Comparison of ENCODE assay signal across 10 cellular contexts in the genomic region with DNA sequence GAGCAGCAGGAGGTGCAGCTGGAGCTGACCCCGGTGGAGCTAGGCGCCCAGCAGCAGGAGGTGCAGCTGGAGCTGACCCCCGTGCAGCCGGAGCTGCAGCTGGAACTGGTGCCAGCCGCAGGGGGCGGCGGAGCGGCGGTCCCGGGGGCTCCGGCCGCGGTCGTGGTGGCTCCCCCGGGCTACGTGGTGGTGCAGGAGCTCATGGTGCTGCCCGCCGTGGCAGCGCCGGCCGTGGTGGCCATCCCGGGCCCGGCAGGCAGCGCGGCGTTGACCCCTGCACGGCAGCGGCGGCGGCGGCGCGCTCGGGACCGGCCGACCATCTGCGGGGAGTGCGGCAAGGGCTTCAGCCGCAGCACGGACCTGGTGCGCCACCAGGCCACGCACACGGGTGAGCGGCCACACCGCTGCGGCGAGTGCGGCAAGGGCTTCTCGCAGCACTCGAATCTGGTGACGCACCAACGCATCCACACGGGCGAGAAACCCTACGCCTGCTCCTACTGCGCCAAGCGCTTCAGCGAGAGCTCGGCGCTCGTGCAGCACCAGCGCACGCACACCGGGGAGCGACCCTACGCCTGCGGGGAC. TPM values are rescaled to one million over a fixed set of nuclear protein-coding genes. Genes with fewer than 3 reads are reported as not detected.
"Had no signal": no experiment of that assay in that cellular context is flagged by ENCODE, and none has a peak within 500 bp of the region (broad histone marks: within the 10 kb centered on the region; RNA-seq: fewer than 3 reads in every experiment).

No MANE protein-coding gene starts in this region.

- ATAC-seq: HCT116, K562 had no signal

- H3K9me3 Mint-ChIP-seq: HFFc6 had no signal

- H3K9me3 ChIP-seq: HAP-1 had no signal

- H3K4me3 ChIP-seq: GM23248, HAP-1, K562 had no signal

- H3K27ac ChIP-seq: GM23248, HL-60 had no signal

- DNase-seq: GM23248, GOT3, H7, HFFc6, IMR-90, KG1 had no signal

- FAIRE-seq: K562 had no signal

- H3K27ac Mint-ChIP-seq: HFFc6 had no signal

- H3K4me1 ChIP-seq: HAP-1 had no signal

- H3K4me3 Mint-ChIP-seq: HFFc6 had no signal

RNA-seq across cellular contexts. Expression of gene ZNF853, which starts 6.8 kb away (rescaled TPM):
- total RNA-seq: K562 had no signal
- polyA plus RNA-seq: GM23248 had no signal
